1 cellular context compared by ENCODE assay signal in the genomic region with DNA sequence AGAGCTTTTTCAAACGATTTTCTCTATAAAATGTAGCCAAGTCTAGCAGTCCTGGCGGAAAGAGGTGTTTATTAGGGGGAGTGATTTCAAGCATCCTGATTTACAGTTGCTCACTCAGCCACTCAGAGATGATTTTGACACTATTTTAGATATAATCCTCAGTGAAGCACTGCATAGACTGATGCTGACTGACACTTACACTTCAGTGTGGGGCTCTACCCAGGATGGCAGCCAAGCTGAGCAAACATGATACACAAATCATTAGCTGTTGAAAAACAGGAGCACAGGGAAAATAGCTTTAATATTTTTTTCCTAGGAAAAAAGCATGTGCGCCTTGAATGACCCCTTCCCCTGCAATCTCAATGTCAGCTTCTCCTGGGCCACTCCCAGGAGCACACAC.
TF ChIP-seq lines count a peak whose summit lies in the region.

No MANE protein-coding gene starts in this region.

TF ChIP-seq in GM23338, 12 proteins besides CTCF, POLR2A, EP300 and RAD21 (continued from another document):
- TF ChIP-seq, protein P1, sequence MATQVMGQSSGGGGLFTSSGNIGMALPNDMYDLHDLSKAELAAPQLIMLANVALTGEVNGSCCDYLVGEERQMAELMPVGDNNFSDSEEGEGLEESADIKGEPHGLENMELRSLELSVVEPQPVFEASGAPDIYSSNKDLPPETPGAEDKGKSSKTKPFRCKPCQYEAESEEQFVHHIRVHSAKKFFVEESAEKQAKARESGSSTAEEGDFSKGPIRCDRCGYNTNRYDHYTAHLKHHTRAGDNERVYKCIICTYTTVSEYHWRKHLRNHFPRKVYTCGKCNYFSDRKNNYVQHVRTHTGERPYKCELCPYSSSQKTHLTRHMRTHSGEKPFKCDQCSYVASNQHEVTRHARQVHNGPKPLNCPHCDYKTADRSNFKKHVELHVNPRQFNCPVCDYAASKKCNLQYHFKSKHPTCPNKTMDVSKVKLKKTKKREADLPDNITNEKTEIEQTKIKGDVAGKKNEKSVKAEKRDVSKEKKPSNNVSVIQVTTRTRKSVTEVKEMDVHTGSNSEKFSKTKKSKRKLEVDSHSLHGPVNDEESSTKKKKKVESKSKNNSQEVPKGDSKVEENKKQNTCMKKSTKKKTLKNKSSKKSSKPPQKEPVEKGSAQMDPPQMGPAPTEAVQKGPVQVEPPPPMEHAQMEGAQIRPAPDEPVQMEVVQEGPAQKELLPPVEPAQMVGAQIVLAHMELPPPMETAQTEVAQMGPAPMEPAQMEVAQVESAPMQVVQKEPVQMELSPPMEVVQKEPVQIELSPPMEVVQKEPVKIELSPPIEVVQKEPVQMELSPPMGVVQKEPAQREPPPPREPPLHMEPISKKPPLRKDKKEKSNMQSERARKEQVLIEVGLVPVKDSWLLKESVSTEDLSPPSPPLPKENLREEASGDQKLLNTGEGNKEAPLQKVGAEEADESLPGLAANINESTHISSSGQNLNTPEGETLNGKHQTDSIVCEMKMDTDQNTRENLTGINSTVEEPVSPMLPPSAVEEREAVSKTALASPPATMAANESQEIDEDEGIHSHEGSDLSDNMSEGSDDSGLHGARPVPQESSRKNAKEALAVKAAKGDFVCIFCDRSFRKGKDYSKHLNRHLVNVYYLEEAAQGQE (IDR thresholded peaks at IDR 0.05; ENCODE audit: unreplicated experiment), result no peak
- no peak for TF ChIP-seq CREB1 (CRISPR knock-in tag; IDR thresholded peaks at IDR 0.05; ENCODE audit: low read depth)
- TF ChIP-seq, protein P2, sequence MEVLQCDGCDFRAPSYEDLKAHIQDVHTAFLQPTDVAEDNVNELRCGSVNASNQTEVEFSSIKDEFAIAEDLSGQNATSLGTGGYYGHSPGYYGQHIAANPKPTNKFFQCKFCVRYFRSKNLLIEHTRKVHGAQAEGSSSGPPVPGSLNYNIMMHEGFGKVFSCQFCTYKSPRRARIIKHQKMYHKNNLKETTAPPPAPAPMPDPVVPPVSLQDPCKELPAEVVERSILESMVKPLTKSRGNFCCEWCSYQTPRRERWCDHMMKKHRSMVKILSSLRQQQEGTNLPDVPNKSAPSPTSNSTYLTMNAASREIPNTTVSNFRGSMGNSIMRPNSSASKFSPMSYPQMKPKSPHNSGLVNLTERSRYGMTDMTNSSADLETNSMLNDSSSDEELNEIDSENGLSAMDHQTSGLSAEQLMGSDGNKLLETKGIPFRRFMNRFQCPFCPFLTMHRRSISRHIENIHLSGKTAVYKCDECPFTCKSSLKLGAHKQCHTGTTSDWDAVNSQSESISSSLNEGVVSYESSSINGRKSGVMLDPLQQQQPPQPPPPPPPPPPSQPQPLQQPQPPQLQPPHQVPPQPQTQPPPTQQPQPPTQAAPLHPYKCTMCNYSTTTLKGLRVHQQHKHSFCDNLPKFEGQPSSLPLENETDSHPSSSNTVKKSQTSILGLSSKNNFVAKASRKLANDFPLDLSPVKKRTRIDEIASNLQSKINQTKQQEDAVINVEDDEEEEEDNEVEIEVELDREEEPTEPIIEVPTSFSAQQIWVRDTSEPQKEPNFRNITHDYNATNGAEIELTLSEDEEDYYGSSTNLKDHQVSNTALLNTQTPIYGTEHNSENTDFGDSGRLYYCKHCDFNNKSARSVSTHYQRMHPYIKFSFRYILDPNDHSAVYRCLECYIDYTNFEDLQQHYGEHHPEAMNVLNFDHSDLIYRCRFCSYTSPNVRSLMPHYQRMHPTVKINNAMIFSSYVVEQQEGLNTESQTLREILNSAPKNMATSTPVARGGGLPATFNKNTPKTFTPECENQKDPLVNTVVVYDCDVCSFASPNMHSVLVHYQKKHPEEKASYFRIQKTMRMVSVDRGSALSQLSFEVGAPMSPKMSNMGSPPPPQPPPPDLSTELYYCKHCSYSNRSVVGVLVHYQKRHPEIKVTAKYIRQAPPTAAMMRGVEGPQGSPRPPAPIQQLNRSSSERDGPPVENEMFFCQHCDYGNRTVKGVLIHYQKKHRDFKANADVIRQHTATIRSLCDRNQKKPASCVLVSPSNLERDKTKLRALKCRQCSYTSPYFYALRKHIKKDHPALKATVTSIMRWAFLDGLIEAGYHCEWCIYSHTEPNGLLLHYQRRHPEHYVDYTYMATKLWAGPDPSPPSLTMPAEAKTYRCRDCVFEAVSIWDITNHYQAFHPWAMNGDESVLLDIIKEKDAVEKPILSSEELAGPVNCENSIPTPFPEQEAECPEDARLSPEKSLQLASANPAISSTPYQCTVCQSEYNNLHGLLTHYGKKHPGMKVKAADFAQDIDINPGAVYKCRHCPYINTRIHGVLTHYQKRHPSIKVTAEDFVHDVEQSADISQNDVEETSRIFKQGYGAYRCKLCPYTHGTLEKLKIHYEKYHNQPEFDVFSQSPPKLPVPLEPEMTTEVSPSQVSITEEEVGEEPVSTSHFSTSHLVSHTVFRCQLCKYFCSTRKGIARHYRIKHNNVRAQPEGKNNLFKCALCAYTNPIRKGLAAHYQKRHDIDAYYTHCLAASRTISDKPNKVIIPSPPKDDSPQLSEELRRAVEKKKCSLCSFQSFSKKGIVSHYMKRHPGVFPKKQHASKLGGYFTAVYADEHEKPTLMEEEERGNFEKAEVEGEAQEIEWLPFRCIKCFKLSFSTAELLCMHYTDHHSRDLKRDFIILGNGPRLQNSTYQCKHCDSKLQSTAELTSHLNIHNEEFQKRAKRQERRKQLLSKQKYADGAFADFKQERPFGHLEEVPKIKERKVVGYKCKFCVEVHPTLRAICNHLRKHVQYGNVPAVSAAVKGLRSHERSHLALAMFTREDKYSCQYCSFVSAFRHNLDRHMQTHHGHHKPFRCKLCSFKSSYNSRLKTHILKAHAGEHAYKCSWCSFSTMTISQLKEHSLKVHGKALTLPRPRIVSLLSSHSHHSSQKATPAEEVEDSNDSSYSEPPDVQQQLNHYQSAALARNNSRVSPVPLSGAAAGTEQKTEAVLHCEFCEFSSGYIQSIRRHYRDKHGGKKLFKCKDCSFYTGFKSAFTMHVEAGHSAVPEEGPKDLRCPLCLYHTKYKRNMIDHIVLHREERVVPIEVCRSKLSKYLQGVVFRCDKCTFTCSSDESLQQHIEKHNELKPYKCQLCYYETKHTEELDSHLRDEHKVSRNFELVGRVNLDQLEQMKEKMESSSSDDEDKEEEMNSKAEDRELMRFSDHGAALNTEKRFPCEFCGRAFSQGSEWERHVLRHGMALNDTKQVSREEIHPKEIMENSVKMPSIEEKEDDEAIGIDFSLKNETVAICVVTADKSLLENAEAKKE (CRISPR knock-in tag; IDR thresholded peaks at IDR 0.05), result no peak
- TF ChIP-seq, protein P3, sequence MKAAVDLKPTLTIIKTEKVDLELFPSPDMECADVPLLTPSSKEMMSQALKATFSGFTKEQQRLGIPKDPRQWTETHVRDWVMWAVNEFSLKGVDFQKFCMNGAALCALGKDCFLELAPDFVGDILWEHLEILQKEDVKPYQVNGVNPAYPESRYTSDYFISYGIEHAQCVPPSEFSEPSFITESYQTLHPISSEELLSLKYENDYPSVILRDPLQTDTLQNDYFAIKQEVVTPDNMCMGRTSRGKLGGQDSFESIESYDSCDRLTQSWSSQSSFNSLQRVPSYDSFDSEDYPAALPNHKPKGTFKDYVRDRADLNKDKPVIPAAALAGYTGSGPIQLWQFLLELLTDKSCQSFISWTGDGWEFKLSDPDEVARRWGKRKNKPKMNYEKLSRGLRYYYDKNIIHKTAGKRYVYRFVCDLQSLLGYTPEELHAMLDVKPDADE (IDR thresholded peaks at IDR 0.05), result no peak
- no peak for TF ChIP-seq EZH2phosphoT487 (IDR thresholded peaks at IDR 0.05; ENCODE audit: unreplicated experiment)
- TF ChIP-seq ZNF331 (CRISPR knock-in tag; IDR thresholded peaks at IDR 0.05; ENCODE audit: low read depth), result no peak
- no peak for TF ChIP-seq JUNB (IDR thresholded peaks at IDR 0.05; ENCODE audit: unreplicated experiment)
- TF ChIP-seq EZH2 (IDR thresholded peaks at IDR 0.05; ENCODE audit: low read depth, unreplicated experiment), result no peak
